Comparison of ENCODE assay signal across 8 cellular contexts in genomic region chr7:139043823-139044812, GRCh38. TPM values are rescaled to one million over a fixed set of nuclear protein-coding genes. Genes with fewer than 3 reads are reported as not detected.
A peak's percentile ranks its signal among the peaks of the same experiment; 100 is the strongest.
DNase-seq lines count a peak whose midpoint lies in the region; ATAC-seq and TF ChIP-seq lines count a peak whose summit lies in the region.

No MANE protein-coding gene starts in this region.

- no peak overlapping the region for H2AFZ ChIP-seq in PC-3 (ENCODE audit: low read length)

- CTCF ChIA-PET in PC-3 (lab: Charles Lee) = no interaction called here
- CTCF ChIA-PET in activated naive CD4-positive, alpha-beta T cell treated with anti-CD3 and anti-CD28 coated beads for 36 hours (lab: Charles Lee) = interaction anchor here (0.9 to 1.4 kb wide), 4 partner anchors 27 to 158 kb away, joined by 3 to 6 read pairs (median 3); no protein-coding TSS in a partner anchor

- peaks cover 46% of the 10 kb centered on the region for H3K4me1 Mint-ChIP-seq in activated naive CD4-positive, alpha-beta T cell treated with anti-CD3 and anti-CD28 coated beads for 36 hours (ENCODE audit: low read depth)

- H3K9ac ChIP-seq in PC-3 (ENCODE audit: low read length) = no peak overlapping the region

- POLR2A ChIA-PET in PC-3 (lab: Charles Lee; ENCODE audit: unreplicated experiment) = no interaction called here

- H3K27ac Mint-ChIP-seq in activated naive CD4-positive, alpha-beta T cell treated with anti-CD3 and anti-CD28 coated beads for 36 hours = peak overlapping the region; percentile 59

- no peak for DNase-seq in PC-3
- DNase-seq in activated naive CD4-positive, alpha-beta T cell treated with anti-CD3 and anti-CD28 coated beads for 36 hours = peak; percentile 76
- peak; percentile 52 to 55 for DNase-seq in stimulated activated CD4-positive, alpha-beta T cell treated with anti-CD3 and anti-CD28 coated beads, Interleukin-2, amount 100 ng/mL, for 48 hours
- DNase-seq in cerebellar nuclear complex (lab: John Stamatoyannopoulos, UW) = no peak
- DNase-seq in lower leg skin (ENCODE audit: low spot score in 2 of 2) = no peak
- no peak for DNase-seq in epidermal melanocyte (ENCODE audit: insufficient read length, low spot score)
- no peak for DNase-seq in NAMALWA (ENCODE audit: low spot score)

- peaks cover 5% of the 10 kb centered on the region; the same call in 1 of the 2 replicates for H3K36me3 ChIP-seq in PC-3 (ENCODE audit: low read depth, low read length)

- intact Hi-C loops in PC-3 (cut with micrococcal nuclease) = no loop called here
- intact Hi-C loops in activated naive CD4-positive, alpha-beta T cell treated with anti-CD3 and anti-CD28 coated beads for 36 hours (cut with micrococcal nuclease) = loop anchor here (1.0 to 2.0 kb wide), 2 partner anchors 9 to 31 kb away; no protein-coding TSS in a partner anchor
- intact Hi-C loops in lower leg skin (cut with DNase I; ENCODE audit: low total_unique reads) = no loop called here

- H3K4me1 ChIP-seq in PC-3 (ENCODE audit: insufficient read depth, low read length) = peaks cover 7% of the 10 kb centered on the region; the same call in 1 of the 2 replicates

- BruUV-seq in PC-3 (replicated peaks; lab: Mats Ljungman, UMichigan) = TSS peak; percentile 3

- H3K79me2 ChIP-seq in PC-3 (ENCODE audit: low read length) = no peaks in the 10 kb centered on the region

- peak; percentile 44 for ATAC-seq in GM21515 (IDR thresholded peaks at IDR 0.05; ENCODE audit: unreplicated experiment)
- no peak; the same call in 1 of the 2 replicates for ATAC-seq in PC-3

- H3K27ac ChIP-seq in PC-3 (ENCODE audit: low read length) = no peak overlapping the region

- no peaks in the 10 kb centered on the region for H3F3A ChIP-seq in PC-3 (ENCODE audit: low read length, unreplicated experiment)

- 75 to 79% methylated on average over 14 of the region's 14 CpGs for WGBS in lower leg skin, 2 donors

- no peaks in the 10 kb centered on the region for H3K9me3 ChIP-seq in PC-3 (ENCODE audit: low read length)

- no peaks in the 10 kb centered on the region for H3K9me3 Mint-ChIP-seq in activated naive CD4-positive, alpha-beta T cell treated with anti-CD3 and anti-CD28 coated beads for 36 hours

- TF ChIP-seq CTCF in PC-3 (conservative IDR thresholded peaks at IDR 0.05; ENCODE audit: low read depth, low read length) = no peak
- no peak for TF ChIP-seq CTCF in lower leg skin (IDR thresholded peaks at IDR 0.05)

- no peaks in the 10 kb centered on the region for H3K9me2 ChIP-seq in PC-3 (replicated peaks; ENCODE audit: low read length)

- no peaks in the 10 kb centered on the region for H3K27me3 ChIP-seq in PC-3 (ENCODE audit: low read length)

- no peaks in the 10 kb centered on the region for H4K20me1 ChIP-seq in PC-3 (ENCODE audit: low read length)

- no peaks in the 10 kb centered on the region for H3K27me3 Mint-ChIP-seq in activated naive CD4-positive, alpha-beta T cell treated with anti-CD3 and anti-CD28 coated beads for 36 hours (ENCODE audit: low read depth)

- no peak overlapping the region for H3K4me2 ChIP-seq in PC-3 (ENCODE audit: low read length)

- H3K4me3 ChIP-seq in PC-3 (ENCODE audit: low read length) (no peak overlapping the region), lower leg skin (ENCODE audit: low read depth, poor library complexity, severe bottlenecking) (no peak overlapping the region)

- peaks cover 48% of the 10 kb centered on the region for H3K36me3 Mint-ChIP-seq in activated naive CD4-positive, alpha-beta T cell treated with anti-CD3 and anti-CD28 coated beads for 36 hours (ENCODE audit: low read depth)

- no peak for TF ChIP-seq POLR2A in lower leg skin (IDR thresholded peaks at IDR 0.05)

- H3K4me3 Mint-ChIP-seq in activated naive CD4-positive, alpha-beta T cell treated with anti-CD3 and anti-CD28 coated beads for 36 hours = no peak overlapping the region

RNA-seq across cellular contexts. Expression of gene ZC3HAV1L, which starts 8.3 kb away (rescaled TPM):
- total RNA-seq in PC-3 (2014; rRNA removed) (8.2 and 8.7 TPM in 2 replicates), lower leg skin (10 to 100 TPM; 16.2 to 47.4 (median 30.6) TPM)
- total RNA-seq in activated naive CD4-positive, alpha-beta T cell treated with anti-CD3 and anti-CD28 coated beads for 36 hours = 1 to 10 TPM; 4.5 to 5.1 TPM

Comparison
In these comparisons a context has a peak if more than half of its experiments do, and no peak if none do; other contexts are left out.
1. DNase-seq: peak in activated naive CD4-positive, alpha-beta T cell treated with anti-CD3 and anti-CD28 coated beads for 36 hours (single experiment) and stimulated activated CD4-positive, alpha-beta T cell treated with anti-CD3 and anti-CD28 coated beads, Interleukin-2, amount 100 ng/mL, for 48 hours (2 of 2); none in PC-3 (single experiment), cerebellar nuclear complex (0 of 2), lower leg skin (0 of 2), epidermal melanocyte (single experiment) and NAMALWA (single experiment).